ENCODE assay signal across 8 cellular contexts in the genomic region with DNA sequence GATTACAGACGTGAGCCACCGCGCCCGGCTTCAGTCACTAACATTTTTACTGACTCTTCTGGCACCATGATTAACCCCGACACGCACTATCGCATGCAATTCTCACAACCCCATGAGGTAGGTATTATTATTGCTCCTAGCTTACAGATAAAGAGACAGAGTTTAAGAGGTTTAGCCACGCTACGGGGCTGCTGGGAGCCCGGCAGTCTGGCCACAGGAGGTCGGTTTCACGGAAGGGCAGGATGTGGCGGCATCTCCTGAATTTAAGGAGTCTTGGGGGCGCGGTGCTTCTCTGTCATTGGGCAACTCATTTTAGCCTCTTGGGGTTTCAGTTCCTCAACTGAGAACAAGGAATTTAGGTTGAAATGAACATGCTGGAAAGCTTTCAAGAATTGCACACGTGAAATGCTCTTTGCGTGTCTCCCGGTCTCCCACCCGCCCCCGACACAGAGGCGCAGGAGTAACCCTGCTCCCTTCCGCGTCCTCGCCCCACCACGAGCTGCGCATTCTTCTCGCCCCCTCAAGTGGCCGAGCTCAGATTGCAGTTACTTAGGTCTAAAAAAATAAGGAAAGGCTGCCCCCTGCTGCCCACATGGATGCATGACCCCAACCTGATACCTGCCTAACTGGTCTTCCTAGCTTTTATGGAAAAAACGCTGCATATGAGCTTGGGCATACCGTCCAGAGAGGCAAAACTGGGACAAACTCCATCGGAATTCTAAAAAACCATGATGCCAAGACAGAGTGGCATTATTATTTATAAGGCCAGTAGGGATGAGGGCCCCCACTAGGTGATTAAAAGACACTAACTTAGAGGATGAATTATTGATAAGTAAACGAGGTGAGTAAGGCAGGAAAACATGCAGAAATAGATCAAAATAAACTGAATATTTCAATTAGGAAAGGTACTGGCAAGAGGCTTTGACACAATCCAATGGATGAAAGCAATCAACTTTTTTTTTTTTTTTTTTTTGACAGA. TPM values are rescaled to one million over a fixed set of nuclear protein-coding genes. Genes with fewer than 3 reads are reported as not detected.
DNase-seq lines count a peak whose midpoint lies in the region; ATAC-seq, FAIRE-seq and TF ChIP-seq lines count a peak whose summit lies in the region.

No MANE protein-coding gene starts in this region.

- ATAC-seq in GM21529 (IDR thresholded peaks at IDR 0.05; ENCODE audit: unreplicated experiment), result peak; percentile 93

- no peaks in the 10 kb centered on the region for H3K36me3 ChIP-seq in HUES48 (ENCODE audit: control insufficient read depth, insufficient read depth, low read length)
- H3K36me3 ChIP-seq in endothelial cell of umbilical vein (ENCODE audit: control insufficient read depth in 2 of 2, extremely low read depth in 1 of 2, insufficient read depth in 2 of 2, low read length in 2 of 2), result no peaks in the 10 kb centered on the region

- H3K9me3 ChIP-seq in HUES48 (ENCODE audit: control insufficient read depth, insufficient read depth, low read length) (no peaks in the 10 kb centered on the region), endothelial cell of umbilical vein (replicated peaks; ENCODE audit: control insufficient read depth, insufficient read depth, low read length) (no peaks in the 10 kb centered on the region)

- H3K4me3 ChIP-seq in HUES48 (ENCODE audit: low read depth, low read length) (peak overlapping the region; percentile 52), endothelial cell of umbilical vein (replicated peaks in 1 of 3; ENCODE audit: insufficient read depth in 1 of 3, low read depth in 1 of 3, low read length in 3 of 3) (peak overlapping the region; percentile 32 to 55 (median 49))

- peak; percentile 92 to 98 for TF ChIP-seq CTCF in endothelial cell of umbilical vein (IDR thresholded peaks at IDR 0.05; ENCODE audit: extremely low read depth in 1 of 2, insufficient read depth in 1 of 2, low read depth in 1 of 2, low read length in 2 of 2)

- no peak for TF ChIP-seq POLR2A in endothelial cell of umbilical vein (IDR thresholded peaks at IDR 0.05; ENCODE audit: low read depth, low read length)

- H3K9me1 ChIP-seq in endothelial cell of umbilical vein (replicated peaks; ENCODE audit: control insufficient read depth, extremely low read depth, insufficient read depth, low read length), result no peaks in the 10 kb centered on the region

- no peak overlapping the region; the same call in 1 of the 2 replicates for H3K9ac ChIP-seq in HUES48 (ENCODE audit: low read depth, low read length)
- H3K9ac ChIP-seq in endothelial cell of umbilical vein (replicated peaks; ENCODE audit: extremely low read depth, insufficient read depth, low read length), result peak overlapping the region; percentile 49

- H3K27me3 ChIP-seq in HUES48 (ENCODE audit: control insufficient read depth, insufficient read depth, low read length) (peaks cover 3% of the 10 kb centered on the region), endothelial cell of umbilical vein (ENCODE audit: control insufficient read depth in 2 of 2, insufficient read depth in 2 of 2, low read length in 2 of 2) (no peaks in the 10 kb centered on the region)

- H3K27ac ChIP-seq in HUES48 (ENCODE audit: low read depth, low read length) (no peak overlapping the region), endothelial cell of umbilical vein (ENCODE audit: insufficient read depth, low read depth, low read length) (no peak overlapping the region)

- H4K20me1 ChIP-seq in endothelial cell of umbilical vein (replicated peaks; ENCODE audit: control insufficient read depth, extremely low read depth, insufficient read depth, low read length), result no peaks in the 10 kb centered on the region

- CTCF ChIA-PET in endothelial cell of umbilical vein (lab: Charles Lee), result interaction anchor here (0.5 to 20.4 kb wide), 88 partner anchors 8 to 508 kb away, joined by 3 to 425 read pairs (median 6); partner anchors contain the start of genes PRSS1 and PRSS2

- FAIRE-seq in endothelial cell of umbilical vein (lab: Jason Lieb, UNC), result peak; percentile 98

- peak; percentile 92 for DNase-seq in DMS53 (lab: John Stamatoyannopoulos, UW)
- peak; percentile 64 for DNase-seq in NOMO-1 treated with DMSO at 0.1 percent for 48 hours (lab: John Stamatoyannopoulos, UW; ENCODE audit: unreplicated experiment)
- DNase-seq in activated CD8-positive, alpha-beta memory T cell treated with anti-CD3 and anti-CD28 coated beads, Interleukin-2, amount 50 U/mL, for 4 hours, result peak; percentile 77
- DNase-seq in endothelial cell of umbilical vein (ENCODE audit: low read depth, low spot score), result peak; percentile 88
- peak; percentile 85 for DNase-seq in midbrain (lab: John Stamatoyannopoulos, UW)
- peak in 5 of 6 experiments; percentile 59 to 76 (median 65) for DNase-seq in stimulated activated naive CD4-positive, alpha-beta T cell (lab: John Stamatoyannopoulos, UW)

- no TSS peak for BruUV-seq in endothelial cell of umbilical vein (replicated peaks; lab: Mats Ljungman, UMichigan)

- POLR2A ChIA-PET in endothelial cell of umbilical vein (lab: Charles Lee), result interaction anchor here (1.0 to 1.2 kb wide), 2 partner anchors 25 to 248 kb away, joined by 3 to 4 read pairs; no protein-coding TSS in a partner anchor

- H3K4me1 ChIP-seq in HUES48 (ENCODE audit: control insufficient read depth, insufficient read depth, low read length), result no peaks in the 10 kb centered on the region
- H3K4me1 ChIP-seq in endothelial cell of umbilical vein (ENCODE audit: control insufficient read depth, extremely low read depth, insufficient read depth, low read length), result peaks cover 3% of the 10 kb centered on the region

- intact Hi-C loops in endothelial cell of umbilical vein (cut with micrococcal nuclease), result loop anchor here (1.0 to 5.0 kb wide), 11 partner anchors 28 to 345 kb away; no protein-coding TSS in a partner anchor

- H3K79me2 ChIP-seq in endothelial cell of umbilical vein (ENCODE audit: control insufficient read depth, insufficient read depth, low read length), result no peaks in the 10 kb centered on the region

- dilution Hi-C loops in endothelial cell of umbilical vein (cut with MboI; ENCODE audit: extremely low pct_ligation_motif_present, low sequenced_read_pairs), result no loop called here

- peak overlapping the region; percentile 97 for H2AFZ ChIP-seq in endothelial cell of umbilical vein (ENCODE audit: low read depth, low read length)

- H3K4me2 ChIP-seq in endothelial cell of umbilical vein (ENCODE audit: insufficient read depth, low read length), result peak overlapping the region; percentile 93

TF ChIP-seq in endothelial cell of umbilical vein, 7 proteins besides CTCF, POLR2A, EP300 and RAD21:
- no peak for TF ChIP-seq JUN (IDR thresholded peaks at IDR 0.05; ENCODE audit: borderline replicate concordance, insufficient read depth, insufficient read length, low read depth)
- peak; percentile 40 for TF ChIP-seq MAX (IDR thresholded peaks at IDR 0.05; ENCODE audit: insufficient read depth, insufficient read length)

RNA-seq across cellular contexts. Expression of gene PRSS2, which starts 12.4 kb away (rescaled TPM):
- total RNA-seq in endothelial cell of umbilical vein, result not detected in 2 replicates
- polyA plus RNA-seq in endothelial cell of umbilical vein, result 0.13 and 0.25 TPM in 2 replicates
- 0.10 TPM in 1 of 2 replicates, not detected in the other for polyA plus RNA-seq in endothelial cell of umbilical vein (2011; cell fraction: cytosol; rRNA removed)
- not detected in 2 replicates for polyA plus RNA-seq in endothelial cell of umbilical vein (2011; cell fraction: nucleus; rRNA removed)
- polyA plus RNA-seq in endothelial cell of umbilical vein (2012), result not detected in 2 replicates
- polyA minus RNA-seq in endothelial cell of umbilical vein, result 0.70 TPM in 1 of 2 replicates, not detected in the other
- not detected for polyA minus RNA-seq in endothelial cell of umbilical vein (2011; cell fraction: cytosol; rRNA and poly(A)+ RNA removed)
- not detected in 2 replicates for polyA minus RNA-seq in endothelial cell of umbilical vein (2011; cell fraction: nucleus; rRNA and poly(A)+ RNA removed)

RNA-seq across cellular contexts. Expression of gene PRSS1, which starts 33.9 kb away (rescaled TPM):
- total RNA-seq in endothelial cell of umbilical vein, result not detected in 2 replicates
- not detected in 2 replicates for polyA plus RNA-seq in endothelial cell of umbilical vein
- polyA plus RNA-seq in endothelial cell of umbilical vein (2011; cell fraction: cytosol; rRNA removed), result not detected in 2 replicates
- polyA plus RNA-seq in endothelial cell of umbilical vein (2011; cell fraction: nucleus; rRNA removed), result not detected in 2 replicates
- polyA plus RNA-seq in endothelial cell of umbilical vein (2012), result not detected in 2 replicates
- polyA minus RNA-seq in endothelial cell of umbilical vein, result not detected in 2 replicates
- polyA minus RNA-seq in endothelial cell of umbilical vein (2011; cell fraction: cytosol; rRNA and poly(A)+ RNA removed), result not detected
- not detected in 2 replicates for polyA minus RNA-seq in endothelial cell of umbilical vein (2011; cell fraction: nucleus; rRNA and poly(A)+ RNA removed)
